Comparison of ENCODE assay signal across 18 cellular contexts in genomic region chr6:34806738-34807453, GRCh38. TPM values are rescaled to one million over a fixed set of nuclear protein-coding genes. Genes with fewer than 3 reads are reported as not detected.
DNase-seq lines count a peak whose midpoint lies in the region; ATAC-seq and TF ChIP-seq lines count a peak whose summit lies in the region.
"Had no signal": no experiment of that assay in that cellular context is flagged by ENCODE, and none has a peak within 500 bp of the region (broad histone marks: within the 10 kb centered on the region; RNA-seq: fewer than 3 reads in every experiment).

No MANE protein-coding gene starts in this region.

- no peak overlapping the region for H3K4me3 ChIP-seq in cardiac muscle cell
- no peak overlapping the region for H3K4me3 ChIP-seq in testis
- H3K4me3 ChIP-seq: A549, PC-9 had no signal

- TF ChIP-seq CTCF in cardiac muscle cell (IDR thresholded peaks at IDR 0.05; ENCODE audit: low read depth, low read length) (no peak), testis (IDR thresholded peaks at IDR 0.05) (no peak)

- H3K27ac ChIP-seq in cardiac muscle cell: peak overlapping the region; percentile 74
- no peak overlapping the region for H3K27ac ChIP-seq in testis
- H3K27ac ChIP-seq: A549, PC-9 had no signal

- intact Hi-C loops in Right ventricle myocardium inferior (cut with DNase I) (no loop called here), testis (cut with DNase I; ENCODE audit: low total_unique reads) (no loop called here)

- H3K9me3 ChIP-seq in cardiac muscle cell (ENCODE audit: low read depth) (no peaks in the 10 kb centered on the region), testis (no peaks in the 10 kb centered on the region)
- H3K9me3 ChIP-seq: A549 had no signal

- WGBS in testis, 2 donors: 92 to 93% methylated on average over 9 of the region's 9 CpGs

- no peak for TF ChIP-seq POLR2A in testis (IDR thresholded peaks at IDR 0.05)

- no peaks in the 10 kb centered on the region for H3K27me3 ChIP-seq in cardiac muscle cell
- H3K27me3 ChIP-seq in testis: no peaks in the 10 kb centered on the region

- H3K4me1 ChIP-seq in cardiac muscle cell (ENCODE audit: low read depth) (peaks cover 8% of the 10 kb centered on the region), testis (peaks cover 3% of the 10 kb centered on the region)

- H3K36me3 ChIP-seq in cardiac muscle cell (no peaks in the 10 kb centered on the region), testis (ENCODE audit: low read depth, missing control alignments) (no peaks in the 10 kb centered on the region)

- no peak for ATAC-seq in Right ventricle myocardium inferior
- ATAC-seq: A549; effector memory CD8-positive, alpha-beta T cell; WTC11 had no signal

- peak in 1 of 2 donors; percentile 31 for DNase-seq in cardiac muscle cell (ENCODE audit: low read depth in 1 of 2, low spot score in 1 of 2)
- DNase-seq in Right ventricle myocardium inferior (ENCODE audit: missing footprints): no peak
- DNase-seq in astrocyte of the hippocampus (ENCODE audit: low read depth, low spot score): peak; percentile 78
- peak; percentile 41 for DNase-seq in glomerular visceral epithelial cell (ENCODE audit: extremely low spot score)
- DNase-seq in NCI-H1930 (lab: John Stamatoyannopoulos, UW): no peak
- DNase-seq in SIG-M5 (lab: John Stamatoyannopoulos, UW): no peak
- no peak for DNase-seq in testis
- no peak for DNase-seq in activated T-cell treated with anti-CD3 and anti-CD28 coated beads, Interleukin-2, amount 50 U/mL, for 1 hour
- DNase-seq: activated gamma-delta T cell; CD8-positive, alpha-beta memory T cell; effector memory CD8-positive, alpha-beta T cell; NCI-H1694 treated with DMSO at 0.1 percent for 48 hours; NCI-H526; stimulated activated CD4-positive, alpha-beta T cell treated with anti-CD3 and anti-CD28 coated beads, Interleukin-15, amount 100 ng/mL, for 24 hours; T-helper 1 cell had no signal

RNA-seq across cellular contexts. Expression of gene BLTP3A, which starts 15.0 kb away (rescaled TPM):
- total RNA-seq in cardiac muscle cell: 14.4 and 20.6 TPM in 2 replicates
- polyA plus RNA-seq in cardiac muscle cell: 6.4 and 12.7 TPM in 2 replicates
- total RNA-seq in Right ventricle myocardium inferior: 17.1 TPM
- 10 to 100 TPM; 37.0 to 44.1 TPM for total RNA-seq in testis
- 34.6 TPM for polyA plus RNA-seq in testis (ENCODE audit: insufficient read depth, low read depth, low replicate concordance)

RNA-seq across cellular contexts. Expression of gene SNRPC, which starts 49.6 kb away (rescaled TPM):
- total RNA-seq in cardiac muscle cell (120 and 169 TPM in 2 replicates), Right ventricle myocardium inferior (174 TPM), testis (100 to 1,000 TPM; 130 to 131 TPM)
- polyA plus RNA-seq in cardiac muscle cell (319 and 368 TPM in 2 replicates), testis (ENCODE audit: insufficient read depth, low read depth, low replicate concordance) (300 TPM)

Comparison
In these comparisons a context has a peak if more than half of its experiments do, and no peak if none do; other contexts are left out.
1. DNase-seq: peak in astrocyte of the hippocampus (single experiment) and glomerular visceral epithelial cell (single experiment); none in Right ventricle myocardium inferior (single experiment), NCI-H1930 (0 of 2), SIG-M5 (single experiment), testis (single experiment) and activated T-cell treated with anti-CD3 and anti-CD28 coated beads, Interleukin-2, amount 50 U/mL, for 1 hour (single experiment).